3 cellular contexts compared by ENCODE assay signal in genomic region chr9:21584890-21585289, GRCh38.
TF ChIP-seq lines count a peak whose summit lies in the region.

No MANE protein-coding gene starts in this region.

TF ChIP-seq in A549, 52 proteins besides CTCF, POLR2A, EP300 and RAD21:
- TF ChIP-seq JUN (IDR thresholded peaks at IDR 0.05) (no peak), ZSCAN20 (CRISPR knock-in tag; IDR thresholded peaks at IDR 0.05) (no peak), EHMT2 (IDR thresholded peaks at IDR 0.05; ENCODE audit: low read depth) (no peak), RFX5 (IDR thresholded peaks at IDR 0.05) (no peak), JUNB (IDR thresholded peaks at IDR 0.05) (no peak), PHF8 (IDR thresholded peaks at IDR 0.05; ENCODE audit: borderline replicate concordance, low read depth) (no peak), CHD2 (IDR thresholded peaks at IDR 0.05; ENCODE audit: low read length, partially characterized antibody) (no peak), RARB (CRISPR knock-in tag; IDR thresholded peaks at IDR 0.05) (no peak), RCOR1 (IDR thresholded peaks at IDR 0.05; ENCODE audit: low read depth, low read length) (no peak), HDAC2 (IDR thresholded peaks at IDR 0.05) (no peak)

TF ChIP-seq in IMR-90, 13 proteins besides CTCF, POLR2A, EP300 and RAD21:
- TF ChIP-seq CEBPB (IDR thresholded peaks at IDR 0.05; ENCODE audit: low read depth, low read length): no peak
- TF ChIP-seq MXI1 (IDR thresholded peaks at IDR 0.05; ENCODE audit: borderline replicate concordance, low read depth, low read length): no peak
- no peak for TF ChIP-seq NFE2L2 (IDR thresholded peaks at IDR 0.05; ENCODE audit: low read depth, low read length)
- no peak for TF ChIP-seq ELK1 (IDR thresholded peaks at IDR 0.05; ENCODE audit: borderline replicate concordance, low read depth, low read length)
- TF ChIP-seq MAFK (IDR thresholded peaks at IDR 0.05; ENCODE audit: low read depth, low read length): no peak
- no peak for TF ChIP-seq USF2 (IDR thresholded peaks at IDR 0.05; ENCODE audit: low read depth, low read length)
- no peak for TF ChIP-seq SMC3 (IDR thresholded peaks at IDR 0.05; ENCODE audit: low read depth, low read length)

TF ChIP-seq in H1, 55 proteins besides CTCF, POLR2A, EP300 and RAD21:
- TF ChIP-seq E2F6 (IDR thresholded peaks at IDR 0.05) (no peak), JUND (IDR thresholded peaks at IDR 0.05; ENCODE audit: low read length) (no peak), HDAC6 (IDR thresholded peaks at IDR 0.05; ENCODE audit: low read depth, low read length) (no peak), CEBPB (IDR thresholded peaks at IDR 0.05; ENCODE audit: low read depth, low read length) (no peak), CTBP2 (IDR thresholded peaks at IDR 0.05; ENCODE audit: borderline replicate concordance, insufficient read depth, insufficient read length, low read length) (no peak), SUZ12 (IDR thresholded peaks at IDR 0.05; ENCODE audit: low read length) (no peak), CHD7 (IDR thresholded peaks at IDR 0.05; ENCODE audit: insufficient replicate concordance, low read length) (no peak), CBX8 (IDR thresholded peaks at IDR 0.05; ENCODE audit: borderline replicate concordance, low read depth, low read length) (no peak), ATF3 (IDR thresholded peaks at IDR 0.05; ENCODE audit: insufficient read depth, low read depth, low read length) (no peak), CHD1 (IDR thresholded peaks at IDR 0.05; ENCODE audit: low read depth, low read length) (no peak), ATF2 (IDR thresholded peaks at IDR 0.05; ENCODE audit: low read length) (no peak), SIX5 (IDR thresholded peaks at IDR 0.05; ENCODE audit: low read depth, low read length) (no peak), BCL11A (IDR thresholded peaks at IDR 0.05; ENCODE audit: low read depth in 2 of 2, low read length in 2 of 2) (no peak), SIN3A (conservative IDR thresholded peaks at IDR 0.05 in 1 of 2, IDR thresholded peaks at IDR 0.05 in 1 of 2; ENCODE audit: low read depth in 1 of 2, low read length in 2 of 2) (no peak), NANOG (IDR thresholded peaks at IDR 0.05; ENCODE audit: insufficient read depth, low read depth, low read length, poor library complexity, severe bottlenecking) (no peak), SAP30 (IDR thresholded peaks at IDR 0.05; ENCODE audit: insufficient read depth, insufficient replicate concordance, low read length) (no peak)
